8 cellular contexts compared by ENCODE assay signal in genomic region chrX:1481636-1482529, GRCh38. TPM values are rescaled to one million over a fixed set of nuclear protein-coding genes. Genes with fewer than 3 reads are reported as not detected.
DNase-seq lines count a peak whose midpoint lies in the region; ATAC-seq, FAIRE-seq and TF ChIP-seq lines count a peak whose summit lies in the region.

No MANE protein-coding gene starts in this region.

- H3K36me3 ChIP-seq in SJCRH30: no peaks in the 10 kb centered on the region
- H3K36me3 ChIP-seq in astrocyte (ENCODE audit: insufficient read depth, low read length): no peaks in the 10 kb centered on the region

- H3K27ac ChIP-seq in SJCRH30: peak overlapping the region; percentile 94
- no peak overlapping the region for H3K27ac ChIP-seq in astrocyte (ENCODE audit: low read depth, low read length)

- no peak overlapping the region for H3K4me3 Mint-ChIP-seq in astrocyte (ENCODE audit: unreplicated experiment)

- H3K27me3 ChIP-seq in SJCRH30 (no peaks in the 10 kb centered on the region), astrocyte (ENCODE audit: insufficient read depth, low read length) (no peaks in the 10 kb centered on the region)

- H3K4me1 Mint-ChIP-seq in astrocyte (ENCODE audit: low read depth, unreplicated experiment): peaks cover 1% of the 10 kb centered on the region

- H3K27me3 Mint-ChIP-seq in astrocyte (ENCODE audit: low read depth, unreplicated experiment): peaks cover 2% of the 10 kb centered on the region

- peak overlapping the region; percentile 55 for H3K4me3 ChIP-seq in SJCRH30
- peak overlapping the region; percentile 33 for H3K4me3 ChIP-seq in astrocyte (ENCODE audit: insufficient read depth, low read depth, low read length)

- H3K9ac ChIP-seq in astrocyte (ENCODE audit: low read length): no peak overlapping the region

- TF ChIP-seq CTCF in astrocyte (IDR thresholded peaks at IDR 0.05; ENCODE audit: insufficient read depth, low read depth, low read length): no peak

- no peak overlapping the region for H3K27ac Mint-ChIP-seq in astrocyte (ENCODE audit: unreplicated experiment)

- peak; percentile 58 for ATAC-seq in HG02798 (IDR thresholded peaks at IDR 0.05; ENCODE audit: poor library complexity, unreplicated experiment)

- H3K4me1 ChIP-seq in SJCRH30 (peaks cover 5% of the 10 kb centered on the region), astrocyte (ENCODE audit: insufficient read depth, low read length) (no peaks in the 10 kb centered on the region)

- peak overlapping the region; percentile 52 for H2AFZ ChIP-seq in astrocyte (ENCODE audit: low read depth, low read length)

- DNase-seq in GM12892 (ENCODE audit: insufficient read length) (no peak), SJCRH30 (peak; percentile 81 to 87), astrocyte (ENCODE audit: low read depth) (peak; percentile 51), iPS-NIHi7 (ENCODE audit: extremely low spot score) (peak; percentile 67), NCI-H1417 treated with DMSO at 0.1 percent for 48 hours (lab: John Stamatoyannopoulos, UW) (no peak)
- DNase-seq in stimulated activated CD4-positive, alpha-beta T cell treated with anti-CD3 and anti-CD28 coated beads, Interleukin-15, amount 100 ng/mL, for 1 hour (ENCODE audit: low read depth in 1 of 2, low spot score in 1 of 2): peak; percentile 46 to 47
- no peak for DNase-seq in effector CD8-positive, alpha-beta T cell (lab: John Stamatoyannopoulos, UW)

- no peaks in the 10 kb centered on the region for H3K36me3 Mint-ChIP-seq in astrocyte (ENCODE audit: low read depth, unreplicated experiment)

- peaks cover 17% of the 10 kb centered on the region for H3K9me3 Mint-ChIP-seq in astrocyte (ENCODE audit: unreplicated experiment)

- peak; percentile 74; the same call in 1 of the 2 replicates for TF ChIP-seq POLR2A in GM12892 (IDR thresholded peaks at IDR 0.05; ENCODE audit: low read depth, low read length)

- H3K4me2 ChIP-seq in astrocyte (ENCODE audit: low read length): peak overlapping the region; percentile 74

- H3K79me2 ChIP-seq in astrocyte (ENCODE audit: insufficient read depth, low read length): no peaks in the 10 kb centered on the region

- H3K9me3 ChIP-seq in SJCRH30 (replicated peaks) (0 out of 2 replicates have a peak, but pooled peaks cover 2% of the 10 kb centered on the region), astrocyte (ENCODE audit: insufficient read depth, low read depth, low read length) (peaks cover 2% of the 10 kb centered on the region)

- H4K20me1 ChIP-seq in astrocyte (ENCODE audit: insufficient read depth, low read length): no peaks in the 10 kb centered on the region

- peak; percentile 99 for FAIRE-seq in GM12892 (lab: Jason Lieb, UNC)
- FAIRE-seq in astrocyte (lab: Jason Lieb, UNC): peak; percentile 54

RNA-seq across cellular contexts. Expression of gene ASMTL, which starts 29.2 kb away (rescaled TPM):
- polyA plus RNA-seq in GM12892 (2012; ENCODE audit: missing spikeins): 23.3 TPM
- 26.4 and 27.5 TPM in 2 replicates for total RNA-seq in SJCRH30 (2014; rRNA removed; shearing (Covaris generic))
- total RNA-seq in astrocyte: 22.1 and 26.5 TPM in 2 replicates

RNA-seq across cellular contexts. Expression of gene P2RY8, which starts 55.1 kb away (rescaled TPM):
- 31.4 TPM for polyA plus RNA-seq in GM12892 (2012; ENCODE audit: missing spikeins)
- 0.05 and 0.08 TPM in 2 replicates for total RNA-seq in SJCRH30 (2014; rRNA removed; shearing (Covaris generic))
- total RNA-seq in astrocyte: not detected in 2 replicates

Comparison
In these comparisons a context has a peak if more than half of its experiments do, and no peak if none do; other contexts are left out.
1. DNase-seq: peak in SJCRH30 (2 of 2), astrocyte (single experiment), iPS-NIHi7 (single experiment) and stimulated activated CD4-positive, alpha-beta T cell treated with anti-CD3 and anti-CD28 coated beads, Interleukin-15, amount 100 ng/mL, for 1 hour (2 of 2); none in GM12892 (single experiment), effector CD8-positive, alpha-beta T cell (single experiment) and NCI-H1417 treated with DMSO at 0.1 percent for 48 hours (single experiment).